Comparison of ENCODE assay signal across 8 cellular contexts in the genomic region with DNA sequence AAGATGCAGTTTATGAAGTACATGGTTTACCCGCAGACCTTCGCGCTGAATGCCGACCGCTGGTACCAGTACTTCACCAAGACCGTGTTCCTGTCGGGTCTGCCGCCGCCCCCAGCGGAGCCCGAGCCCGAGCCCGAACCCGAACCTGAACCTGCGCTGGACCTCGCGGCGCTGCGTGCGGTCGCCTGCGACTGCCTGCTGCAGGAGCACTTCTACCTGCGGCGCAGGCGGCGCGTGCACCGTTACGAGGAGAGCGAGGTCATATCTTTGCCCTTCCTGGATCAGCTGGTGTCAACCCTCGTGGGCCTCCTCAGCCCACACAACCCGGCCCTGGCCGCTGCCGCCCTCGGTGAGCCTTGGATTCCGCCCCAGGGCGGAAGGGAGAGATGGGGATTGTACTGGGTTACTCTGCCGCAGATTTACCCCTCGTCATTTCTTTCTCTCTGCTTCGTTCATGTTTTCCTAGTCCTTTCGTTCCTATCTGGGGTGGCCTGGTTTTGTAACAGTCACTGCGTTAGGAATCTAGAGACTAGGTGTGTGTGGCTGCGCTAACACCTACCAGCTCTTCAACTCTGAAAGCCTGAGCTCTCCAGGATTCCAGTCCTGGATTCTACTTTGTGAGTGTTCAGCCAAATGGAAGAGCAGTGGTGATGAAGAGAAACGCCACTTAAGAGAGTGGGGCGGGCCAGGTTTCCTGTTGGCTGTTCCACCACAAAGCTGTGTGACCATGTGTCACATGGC. TPM values are rescaled to one million over a fixed set of nuclear protein-coding genes. Genes with fewer than 3 reads are reported as not detected.
DNase-seq lines count a peak whose midpoint lies in the region; ATAC-seq lines count a peak whose summit lies in the region.

No MANE protein-coding gene starts in this region.

- H3K79me1 ChIP-seq in mesenchymal stem cell (replicated peaks; ENCODE audit: low read length, poor library complexity, severe bottlenecking) = peaks cover 7% of the 10 kb centered on the region

- H3K4me2 ChIP-seq in mesenchymal stem cell (ENCODE audit: low read length, poor library complexity, severe bottlenecking) = peak overlapping the region; percentile 72

- H3K4me1 ChIP-seq in mesenchymal stem cell (ENCODE audit: control insufficient read depth, insufficient read depth, low read depth, low read length) = no peaks in the 10 kb centered on the region

- H3K36me3 ChIP-seq in mesenchymal stem cell (ENCODE audit: control insufficient read depth in 1 of 2, insufficient read depth in 2 of 2, low read depth in 1 of 2, low read length in 2 of 2) = peaks cover 0 to 35% of the 10 kb centered on the region in 2 experiments

- peak overlapping the region; percentile 77 for H2BK15ac ChIP-seq in mesenchymal stem cell (ENCODE audit: low read depth, poor library complexity, severe bottlenecking)

- H4K91ac ChIP-seq in mesenchymal stem cell (ENCODE audit: low read length) = peak overlapping the region; percentile 65

- H3K23ac ChIP-seq in mesenchymal stem cell (ENCODE audit: low read length in 2 of 2) = peak overlapping the region in 1 of 2 experiments; percentile 91

- peak overlapping the region; percentile 49 to 64 for H3K4ac ChIP-seq in mesenchymal stem cell (ENCODE audit: low read depth in 1 of 2, low read length in 2 of 2)

- no peak overlapping the region for H2AK5ac ChIP-seq in mesenchymal stem cell (ENCODE audit: low read length, severe bottlenecking)

- no peak overlapping the region for H2BK120ac ChIP-seq in mesenchymal stem cell (ENCODE audit: low read depth, low read length)

- peak; percentile 38 for ATAC-seq in GM18867 (IDR thresholded peaks at IDR 0.05; ENCODE audit: unreplicated experiment)
- peak; percentile 29 for ATAC-seq in HG03097 (IDR thresholded peaks at IDR 0.05; ENCODE audit: low FRiP score, unreplicated experiment)

- DNase-seq in AG08395 (ENCODE audit: low spot score) = peak; percentile 56
- peak; percentile 61 for DNase-seq in NCI-H2227 treated with DMSO at 0.1 percent for 48 hours (lab: John Stamatoyannopoulos, UW)
- DNase-seq in activated CD4-positive, alpha-beta T cell treated with anti-CD3 and anti-CD28 coated beads, Interleukin-2, amount 50 U/mL, for 1 hour = peak; percentile 22
- peak; percentile 24 for DNase-seq in effector CD4-positive, alpha-beta T cell
- peak; percentile 84 for DNase-seq in mesenchymal stem cell
- peak; percentile 10 for DNase-seq in stimulated activated CD8-positive, alpha-beta memory T cell treated with anti-CD3 and anti-CD28 coated beads, Interleukin-15, amount 100 ng/mL, for 1 hour (ENCODE audit: low read depth)

- peak overlapping the region; percentile 95 for H3K9ac ChIP-seq in mesenchymal stem cell (ENCODE audit: low read length)

- H3K27me3 ChIP-seq in mesenchymal stem cell (ENCODE audit: control insufficient read depth in 1 of 2, insufficient read depth in 1 of 2, low read length in 2 of 2) = no peaks in the 10 kb centered on the region

- H4K8ac ChIP-seq in mesenchymal stem cell (ENCODE audit: low read length) = peak overlapping the region; percentile 94

- WGBS in mesenchymal stem cell = under 1% methylated on average over 40 of the region's 45 CpGs

- H3K14ac ChIP-seq in mesenchymal stem cell (ENCODE audit: low read length in 2 of 2) = peak overlapping the region in 1 of 2 experiments; percentile 96

- H2BK5ac ChIP-seq in mesenchymal stem cell (ENCODE audit: low read depth, low read length, poor library complexity, severe bottlenecking) = peak overlapping the region; percentile 15

- H3K4me3 ChIP-seq in mesenchymal stem cell (ENCODE audit: insufficient read depth in 1 of 2, low read depth in 1 of 2, low read length in 2 of 2) = peak overlapping the region; percentile 97 to 98

- peak overlapping the region; percentile 28 to 91 for H2BK12ac ChIP-seq in mesenchymal stem cell (ENCODE audit: low read length in 2 of 2)

- H2AFZ ChIP-seq in mesenchymal stem cell (ENCODE audit: low read depth, low read length) = peak overlapping the region; percentile 98

- peak overlapping the region; percentile 73 for H3K27ac ChIP-seq in mesenchymal stem cell (ENCODE audit: low read length, poor library complexity, severe bottlenecking)

- H3K18ac ChIP-seq in mesenchymal stem cell (ENCODE audit: low read depth in 1 of 2, low read length in 2 of 2) = peak overlapping the region; percentile 96 to 100

- no peaks in the 10 kb centered on the region for H3K9me3 ChIP-seq in mesenchymal stem cell (ENCODE audit: control insufficient read depth, low read length)

RNA-seq across cellular contexts. Expression of gene MRPS30, which starts 0.6 kb away (rescaled TPM):
- polyA plus RNA-seq in mesenchymal stem cell (2013, experiment 1 of 2) = 29.5 TPM
- 31.0 TPM for polyA plus RNA-seq in mesenchymal stem cell (2013, experiment 2 of 2)

Comparison
In these comparisons a context has a peak if more than half of its experiments do, and no peak if none do; other contexts are left out.
1. Peak in every context shown above with its lines: DNase-seq, ATAC-seq, H3K4me3 ChIP-seq and H3K27ac ChIP-seq.
2. DNase-seq: peak in every context shown above with its lines; median percentile 84 in mesenchymal stem cell; 61 in NCI-H2227 treated with DMSO at 0.1 percent for 48 hours; 56 in AG08395; 24 in effector CD4-positive, alpha-beta T cell; 22 in activated CD4-positive, alpha-beta T cell treated with anti-CD3 and anti-CD28 coated beads, Interleukin-2, amount 50 U/mL, for 1 hour; 10 in stimulated activated CD8-positive, alpha-beta memory T cell treated with anti-CD3 and anti-CD28 coated beads, Interleukin-15, amount 100 ng/mL, for 1 hour.